In genomic region chr1:14738647-14739046, GRCh38 we compare ENCODE assay signal across 14 cellular contexts.
DNase-seq lines count a peak whose midpoint lies in the region; ATAC-seq, FAIRE-seq and TF ChIP-seq lines count a peak whose summit lies in the region.
"Had no signal": no experiment of that assay in that cellular context is flagged by ENCODE, and none has a peak within 500 bp of the region (broad histone marks: within the 10 kb centered on the region; RNA-seq: fewer than 3 reads in every experiment).

No MANE protein-coding gene starts in this region.

- in situ Hi-C loops in HepG2 (cut with HindIII; ENCODE audit: extremely low pct_ligation_motif_present, low pct_unique_long_range_greater_than_20kb) = no loop called here
- in situ Hi-C loops in K562 (cut with MboI) = no loop called here

- TF ChIP-seq CTCF in HepG2 (CRISPR knock-in tag; IDR thresholded peaks at IDR 0.05) (no peak), right lobe of liver (IDR thresholded peaks at IDR 0.05) (no peak), PC-3 (conservative IDR thresholded peaks at IDR 0.05; ENCODE audit: low read depth, low read length) (no peak), K562 (IDR thresholded peaks at IDR 0.05 in 2 of 3, conservative IDR thresholded peaks at IDR 0.05 in 1 of 3; ENCODE audit: insufficient read depth in 2 of 3, low read depth in 1 of 3, low read length in 3 of 3) (no peak)

- TF ChIP-seq RAD21 in HepG2 (CRISPR knock-in tag; IDR thresholded peaks at IDR 0.05) (no peak), K562 (CRISPR knock-in tag; conservative IDR thresholded peaks at IDR 0.05 in 1 of 2, IDR thresholded peaks at IDR 0.05 in 1 of 2) (no peak)

- TF ChIP-seq POLR2A in HepG2 (IDR thresholded peaks at IDR 0.05; ENCODE audit: insufficient read depth in 1 of 2, low read depth in 2 of 2, low read length in 2 of 2) = no peak
- TF ChIP-seq POLR2A in right lobe of liver (IDR thresholded peaks at IDR 0.05) = no peak
- no peak for TF ChIP-seq POLR2A in K562 (conservative IDR thresholded peaks at IDR 0.05)

- H3K9me1 ChIP-seq in K562 (ENCODE audit: control insufficient read depth, insufficient read depth, low read length) = no peaks in the 10 kb centered on the region

- H3K79me2 ChIP-seq in HepG2 (ENCODE audit: insufficient read depth, low read length) = no peaks in the 10 kb centered on the region
- H3K79me2 ChIP-seq in PC-3 (ENCODE audit: low read length) = no peaks in the 10 kb centered on the region
- no peaks in the 10 kb centered on the region for H3K79me2 ChIP-seq in K562 (ENCODE audit: control insufficient read depth, insufficient read depth, low read length)

- ATAC-seq in HepG2 (no peak), right lobe of liver (no peak), PC-3 (no peak; the same call in 1 of the 2 replicates), K562 (no peak)
- no peak for ATAC-seq in activated CD4-positive, CD25-positive, alpha-beta regulatory T cell treated with anti-CD3 and anti-CD28 coated beads, Interleukin-2, amount 50 U/mL, for 24 hours
- ATAC-seq: A549 had no signal

- H4K20me1 ChIP-seq in HepG2 (ENCODE audit: insufficient read depth, low read length) (no peaks in the 10 kb centered on the region), PC-3 (ENCODE audit: low read length) (no peaks in the 10 kb centered on the region), K562 (replicated peaks; ENCODE audit: control insufficient read depth, insufficient read depth, low read length) (no peaks in the 10 kb centered on the region; the same call in none of the 2 replicates)

- H2AFZ ChIP-seq in HepG2 (ENCODE audit: low read length) (no peak overlapping the region), PC-3 (ENCODE audit: low read length) (no peak overlapping the region), K562 (ENCODE audit: low read depth, low read length) (no peak overlapping the region)

- intact Hi-C loops in HepG2 (cut with micrococcal nuclease; ENCODE audit: unreplicated experiment) (no loop called here), right lobe of liver (cut with DNase I) (no loop called here), PC-3 (cut with micrococcal nuclease) (loop anchor here (5.0 to 10.0 kb wide), 2 partner anchors 86 to 134 kb away; no protein-coding TSS in a partner anchor), K562 (cut with micrococcal nuclease) (loop anchor here (10.0 kb wide), 1 partner anchor 624 kb away; no protein-coding TSS in a partner anchor)

- TF ChIP-seq EP300 in HepG2 (IDR thresholded peaks at IDR 0.05; ENCODE audit: low read depth in 2 of 2, low read length in 2 of 2) (no peak), HepG2 (CRISPR knock-in tag; IDR thresholded peaks at IDR 0.05; ENCODE audit: borderline replicate concordance) (no peak), K562 (IDR thresholded peaks at IDR 0.05; ENCODE audit: low read length) (no peak)

- no peaks in the 10 kb centered on the region for H3K36me3 ChIP-seq in HepG2 (replicated peaks in 1 of 2; ENCODE audit: control insufficient read depth in 1 of 2, insufficient read depth in 2 of 2, low read length in 2 of 2)
- no peaks in the 10 kb centered on the region for H3K36me3 ChIP-seq in right lobe of liver
- no peaks in the 10 kb centered on the region for H3K36me3 ChIP-seq in PC-3 (ENCODE audit: low read depth, low read length)
- no peaks in the 10 kb centered on the region for H3K36me3 ChIP-seq in K562 (ENCODE audit: control insufficient read depth, insufficient read depth, low read length)
- H3K36me3 ChIP-seq: HAP-1 had no signal

- peaks cover 1 to 77% of the 10 kb centered on the region in 2 experiments; a peak in 4 of 5 replicates for H3K27me3 ChIP-seq in HepG2 (ENCODE audit: control insufficient read depth in 1 of 2, insufficient read depth in 2 of 2, low read length in 2 of 2)
- no peaks in the 10 kb centered on the region for H3K27me3 ChIP-seq in right lobe of liver
- no peaks in the 10 kb centered on the region for H3K27me3 ChIP-seq in PC-3 (ENCODE audit: low read length)
- H3K27me3 ChIP-seq in K562 (ENCODE audit: control insufficient read depth in 2 of 2, insufficient read depth in 2 of 2, low read length in 2 of 2) = peaks cover 73% of the 10 kb centered on the region in 2 experiments

- H3K4me3 ChIP-seq in HepG2 (replicated peaks in 1 of 3; ENCODE audit: insufficient read depth in 1 of 3, low read depth in 2 of 3, low read length in 3 of 3) (no peak overlapping the region), right lobe of liver (no peak overlapping the region), PC-3 (ENCODE audit: low read length) (peak overlapping the region; percentile 25; the same call in 1 of the 2 replicates), K562 (no peak overlapping the region)
- H3K4me3 ChIP-seq: A549, HAP-1 had no signal

- BruUV-seq in HepG2 (replicated peaks; lab: Mats Ljungman, UMichigan) (no TSS peak), PC-3 (replicated peaks; lab: Mats Ljungman, UMichigan) (no TSS peak), K562 (replicated peaks; lab: Mats Ljungman, UMichigan) (no TSS peak)

- WGBS in HepG2 (ENCODE audit: low lambda C conversion rate) = 13% methylated on average over 8 of the region's 8 CpGs
- WGBS in right lobe of liver (ENCODE audit: insufficient coverage, low coverage, low lambda C conversion rate, missing lambda C conversion rate) = 40% methylated on average over 8 of the region's 8 CpGs
- 2% methylated on average over 8 of the region's 8 CpGs for WGBS in K562 (ENCODE audit: insufficient coverage, low coverage, missing lambda C conversion rate)

- no peak for DNase-seq in HepG2 (ENCODE audit: low spot score)
- no peak for DNase-seq in right lobe of liver
- no peak for DNase-seq in PC-3
- no peak for DNase-seq in K562 (ENCODE audit: extremely low read depth in 1 of 4, low spot score in 3 of 4)
- no peak for DNase-seq in D341Med (ENCODE audit: low spot score)
- no peak for DNase-seq in NCI-H510A (lab: John Stamatoyannopoulos, UW)
- DNase-seq: AML-193; CD4-positive, CD25-positive, alpha-beta regulatory T cell; CD8-positive, alpha-beta memory T cell had no signal

- CTCF ChIA-PET in HepG2 (lab: Yijun Ruan, JAX; ENCODE audit: low intra/inter-chr PET ratio, low total read pairs) = no interaction called here
- CTCF ChIA-PET in PC-3 (lab: Charles Lee) = no interaction called here
- CTCF ChIA-PET in K562 (lab: Yijun Ruan, JAX; ENCODE audit: low intra/inter-chr PET ratio) = no interaction called here

- H3F3A ChIP-seq in PC-3 (ENCODE audit: low read length, unreplicated experiment) = no peaks in the 10 kb centered on the region

- H3K9ac ChIP-seq in HepG2 (ENCODE audit: insufficient read depth, low read depth, low read length) (no peak overlapping the region), PC-3 (ENCODE audit: low read length) (peak overlapping the region; percentile 24; the same call in 1 of the 2 replicates), K562 (ENCODE audit: insufficient read depth in 1 of 2, low read depth in 2 of 2, low read length in 2 of 2) (no peak overlapping the region)

- H3K27ac ChIP-seq in HepG2 (ENCODE audit: extremely low read length, insufficient read depth, low read length) (no peak overlapping the region), right lobe of liver (no peak overlapping the region), PC-3 (ENCODE audit: low read length) (peak overlapping the region; percentile 83), K562 (ENCODE audit: extremely low read depth, low read depth, low read length) (no peak overlapping the region)
- H3K27ac ChIP-seq: 22Rv1, A549 had no signal

- H3K9me2 ChIP-seq in PC-3 (replicated peaks; ENCODE audit: low read length) = no peaks in the 10 kb centered on the region

- no peak overlapping the region for H3K4me2 ChIP-seq in HepG2 (ENCODE audit: low read depth, low read length)
- H3K4me2 ChIP-seq in PC-3 (ENCODE audit: low read length) = peak overlapping the region; percentile 73
- no peak overlapping the region for H3K4me2 ChIP-seq in K562 (ENCODE audit: insufficient read depth, low read length)
- H3K4me2 ChIP-seq: A549 had no signal

- H3K4me1 ChIP-seq in HepG2 (ENCODE audit: insufficient read depth, low read length) (no peaks in the 10 kb centered on the region), right lobe of liver (no peaks in the 10 kb centered on the region), PC-3 (ENCODE audit: insufficient read depth, low read length) (peaks cover 46% of the 10 kb centered on the region), K562 (replicated peaks in 1 of 2; ENCODE audit: control insufficient read depth in 2 of 2, insufficient read depth in 2 of 2, low read length in 2 of 2) (peaks cover 0 to 2% of the 10 kb centered on the region in 2 experiments; a peak in 2 of 5 replicates)

- POLR2A ChIA-PET in HepG2 (lab: Yijun Ruan, JAX) = no interaction called here
- POLR2A ChIA-PET in PC-3 (lab: Charles Lee; ENCODE audit: unreplicated experiment) = no interaction called here
- POLR2A ChIA-PET in K562 (lab: Yijun Ruan, JAX) = no interaction called here

- FAIRE-seq in HepG2 (lab: Jason Lieb, UNC) (no peak), K562 (lab: Jason Lieb, UNC) (no peak)
- FAIRE-seq: A549, D721Med had no signal

- no peaks in the 10 kb centered on the region for H3K9me3 ChIP-seq in HepG2 (ENCODE audit: low read length)
- no peaks in the 10 kb centered on the region for H3K9me3 ChIP-seq in right lobe of liver
- no peaks in the 10 kb centered on the region for H3K9me3 ChIP-seq in PC-3 (ENCODE audit: low read length)
- no peaks in the 10 kb centered on the region for H3K9me3 ChIP-seq in K562 (replicated peaks; ENCODE audit: control insufficient read depth, insufficient read depth, low read depth, low read length)
- H3K9me3 ChIP-seq: A549, HAP-1 had no signal

TF ChIP-seq in HepG2, 621 proteins besides CTCF, POLR2A, EP300 and RAD21:
- peak; percentile 76 for TF ChIP-seq ZNF768 (CRISPR knock-in tag; IDR thresholded peaks at IDR 0.05)
- no peak for TF ChIP-seq SSRP1 (CRISPR knock-in tag; IDR thresholded peaks at IDR 0.05)

TF ChIP-seq in K562, 482 proteins besides CTCF, POLR2A, EP300 and RAD21:
- TF ChIP-seq MTA1 (IDR thresholded peaks at IDR 0.05; ENCODE audit: borderline replicate concordance) (no peak), ZNF124 (CRISPR knock-in tag; IDR thresholded peaks at IDR 0.05) (no peak), E2F3 (CRISPR knock-in tag; IDR thresholded peaks at IDR 0.05) (no peak), RBM25 (IDR thresholded peaks at IDR 0.05; ENCODE audit: low read depth, low read length, severe bottlenecking) (peak; percentile 71), ZFP36 (IDR thresholded peaks at IDR 0.05; ENCODE audit: low read depth, low read length, partially characterized antibody) (peak; percentile 55), FOS (IDR thresholded peaks at IDR 0.05; ENCODE audit: extremely low read depth, insufficient read length) (no peak), NR2C2 (CRISPR knock-in tag; IDR thresholded peaks at IDR 0.05) (no peak), NR2C2 (tag; IDR thresholded peaks at IDR 0.05) (no peak), SMAD1 (IDR thresholded peaks at IDR 0.05; ENCODE audit: low read depth, low read length, partially characterized antibody) (no peak)

Comparison
In these comparisons a context has a peak if more than half of its experiments do, and no peak if none do; other contexts are left out.
1. intact Hi-C loops: an anchor here in PC-3 (5.0 to 10.0 kb wide) and K562 (10.0 kb wide); none called in HepG2 and right lobe of liver.
2. Of the 241 proteins assayed by ChIP-seq in both HepG2 and K562: peak only in HepG2: none; only in K562: ZFP36; in both: none; in neither: 240.